In the genomic region with DNA sequence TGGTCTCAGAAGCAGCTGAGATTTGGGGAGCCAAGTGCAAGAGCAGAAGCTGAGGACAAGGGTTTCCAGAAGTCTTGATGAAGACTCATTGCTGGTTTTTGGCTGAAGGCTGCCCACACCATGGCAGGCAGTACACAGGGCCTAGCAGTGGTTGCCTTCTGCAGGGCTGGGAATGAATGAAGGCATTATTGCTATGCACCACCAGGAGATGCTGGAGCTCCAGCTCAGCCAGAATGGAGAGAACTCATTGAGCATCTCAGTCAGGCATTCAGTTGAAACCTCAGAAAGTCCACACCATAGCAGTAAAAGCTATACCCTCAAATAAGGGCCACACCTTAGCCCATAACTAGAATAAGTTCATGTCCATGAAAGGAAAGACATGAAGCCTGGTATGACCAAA, we compare ENCODE assay signal across 32 cellular contexts.
"Had no signal": no experiment of that assay in that cellular context is flagged by ENCODE, and none has a peak within 500 bp of the region (broad histone marks: within the 10 kb centered on the region; RNA-seq: fewer than 3 reads in every experiment).

No MANE protein-coding gene starts in this region.

- H3K27ac Mint-ChIP-seq: naive thymus-derived CD8-positive, alpha-beta T cell; natural killer cell treated with Interleukin-12 subunit alpha and Interleukin-12 subunit beta and Interleukin-15 and Interleukin-18, amount 100 ng/mL, for 72 hours; nephron progenitor cell; neural progenitor cell; progenitor cell of endocrine pancreas; stimulated activated memory B cell treated with anti-CD40 and anti-IgM and Interleukin-4, amounts not matched to agents 10 μg/mL and 1 μg/mL and 100 μg/mL, for 72 hours; stimulated activated naive CD8-positive, alpha-beta T cell treated with anti-CD3 and anti-CD28 coated beads, Interleukin-15, amount 100 ng/mL, for 72 hours; type B pancreatic cell had no signal

- H3K27me3 Mint-ChIP-seq: natural killer cell treated with Interleukin-12 subunit alpha and Interleukin-12 subunit beta and Interleukin-15 and Interleukin-18, amount 100 ng/mL, for 72 hours; stimulated activated memory B cell treated with anti-CD40 and anti-IgM and Interleukin-4, amounts not matched to agents 10 μg/mL and 1 μg/mL and 100 μg/mL, for 72 hours; stimulated activated naive CD8-positive, alpha-beta T cell treated with anti-CD3 and anti-CD28 coated beads, Interleukin-15, amount 100 ng/mL, for 72 hours; type B pancreatic cell had no signal

- H3K9ac ChIP-seq: neural progenitor cell, parathyroid adenoma had no signal

- H3K79me2 ChIP-seq: parathyroid adenoma had no signal

- H3K36me3 Mint-ChIP-seq: neural progenitor cell; stimulated activated memory B cell treated with anti-CD40 and anti-IgM and Interleukin-4, amounts not matched to agents 10 μg/mL and 1 μg/mL and 100 μg/mL, for 72 hours; type B pancreatic cell had no signal

- H3K4me1 Mint-ChIP-seq: naive thymus-derived CD8-positive, alpha-beta T cell; nephron progenitor cell; neural progenitor cell; stimulated activated memory B cell treated with anti-CD40 and anti-IgM and Interleukin-4, amounts not matched to agents 10 μg/mL and 1 μg/mL and 100 μg/mL, for 72 hours; stimulated activated naive CD8-positive, alpha-beta T cell treated with anti-CD3 and anti-CD28 coated beads, Interleukin-15, amount 100 ng/mL, for 72 hours had no signal

- DNase-seq: naive thymus-derived CD8-positive, alpha-beta T cell; nephron progenitor cell; occipital lobe; ovary; posterior cingulate gyrus; psoas muscle; right cardiac atrium; spleen; stimulated activated CD4-positive, alpha-beta T cell treated with anti-CD3 and anti-CD28 coated beads, Interleukin-12 subunit alpha, Interleukin-12 subunit beta, amount 100 ng/mL, for 4 hours; stimulated activated CD4-positive, alpha-beta T cell treated with anti-CD3 and anti-CD28 coated beads, Interleukin-1b, Interleukin-23, amount 100 ng/mL, for 48 hours; stimulated activated CD4-positive, alpha-beta T cell treated with anti-CD3 and anti-CD28 coated beads, Interleukin-4, amount 100 ng/mL, for 1 hour; stimulated activated CD4-positive, alpha-beta T cell treated with anti-CD3 and anti-CD28 coated beads, Interleukin-4, amount 100 ng/mL, for 4 hours; stimulated activated CD8-positive, alpha-beta memory T cell treated with anti-CD3 and anti-CD28 coated beads, Interleukin-4, amount 100 ng/mL, for 48 hours; stimulated activated naive CD4-positive, alpha-beta T cell; stimulated activated naive CD8-positive, alpha-beta T cell treated with anti-CD3 and anti-CD28 coated beads, Interleukin-15, amount 100 ng/mL, for 72 hours; stimulated activated naive CD8-positive, alpha-beta T cell treated with anti-CD3 and anti-CD28 coated beads, Interleukin-15, Interleukin-2, amounts not matched to agents 100 U/mL and 50 U/mL, for 24 hours; substantia nigra; testis; tibial artery; transverse colon; upper lobe of right lung; uterus had no signal

- H3K4me3 Mint-ChIP-seq: naive thymus-derived CD8-positive, alpha-beta T cell; natural killer cell treated with Interleukin-12 subunit alpha and Interleukin-12 subunit beta and Interleukin-15 and Interleukin-18, amount 100 ng/mL, for 72 hours; nephron progenitor cell; neural progenitor cell; stimulated activated memory B cell treated with anti-CD40 and anti-IgM and Interleukin-4, amounts not matched to agents 10 μg/mL and 1 μg/mL and 100 μg/mL, for 72 hours; stimulated activated naive CD8-positive, alpha-beta T cell treated with anti-CD3 and anti-CD28 coated beads, Interleukin-15, amount 100 ng/mL, for 72 hours; type B pancreatic cell had no signal

- H3K9me3 ChIP-seq: ovary, psoas muscle, testis had no signal

- H2AFZ ChIP-seq: neural progenitor cell, parathyroid adenoma had no signal

- H3K9me3 Mint-ChIP-seq: natural killer cell treated with Interleukin-12 subunit alpha and Interleukin-12 subunit beta and Interleukin-15 and Interleukin-18, amount 100 ng/mL, for 72 hours; type B pancreatic cell had no signal

- H3K4me3 ChIP-seq: neural progenitor cell, ovary, psoas muscle, skin epidermis, smooth muscle cell, spleen, suprapubic skin, testis, tibial artery, transverse colon, upper lobe of right lung, uterus had no signal

- H3K36me3 ChIP-seq: neural progenitor cell, ovary, spleen, suprapubic skin, tibial artery, transverse colon, upper lobe of right lung, uterus had no signal

- H3K4me1 ChIP-seq: neural progenitor cell, parathyroid adenoma, psoas muscle, spleen, suprapubic skin, testis, tibial artery, transverse colon, upper lobe of right lung, uterus had no signal

- ATAC-seq: naive thymus-derived CD8-positive, alpha-beta T cell; natural killer cell treated with Interleukin-12 subunit alpha and Interleukin-12 subunit beta and Interleukin-15 and Interleukin-18, amount 100 ng/mL, for 72 hours; psoas muscle; right cardiac atrium; sciatic nerve; stimulated activated memory B cell treated with anti-CD40 and anti-IgM and Interleukin-4, amounts not matched to agents 10 μg/mL and 1 μg/mL and 100 μg/mL, for 72 hours; stimulated activated naive CD8-positive, alpha-beta T cell treated with anti-CD3 and anti-CD28 coated beads, Interleukin-15, amount 100 ng/mL, for 72 hours; stimulated activated naive CD8-positive, alpha-beta T cell treated with anti-CD3 and anti-CD28 coated beads, Interleukin-15, Interleukin-2, amounts not matched to agents 100 U/mL and 50 U/mL, for 24 hours; upper lobe of right lung had no signal

- H3K4me2 ChIP-seq: neural progenitor cell, smooth muscle cell had no signal

- H3K27ac ChIP-seq: neural progenitor cell, ovary, parathyroid adenoma, psoas muscle, skin epidermis, spleen, suprapubic skin, testis, tibial artery, transverse colon, upper lobe of right lung, uterus had no signal

- H3K27me3 ChIP-seq: neural progenitor cell, ovary, spleen, suprapubic skin, testis, tibial artery, transverse colon, upper lobe of right lung, uterus had no signal
